8 cellular contexts compared by ENCODE assay signal in the genomic region with DNA sequence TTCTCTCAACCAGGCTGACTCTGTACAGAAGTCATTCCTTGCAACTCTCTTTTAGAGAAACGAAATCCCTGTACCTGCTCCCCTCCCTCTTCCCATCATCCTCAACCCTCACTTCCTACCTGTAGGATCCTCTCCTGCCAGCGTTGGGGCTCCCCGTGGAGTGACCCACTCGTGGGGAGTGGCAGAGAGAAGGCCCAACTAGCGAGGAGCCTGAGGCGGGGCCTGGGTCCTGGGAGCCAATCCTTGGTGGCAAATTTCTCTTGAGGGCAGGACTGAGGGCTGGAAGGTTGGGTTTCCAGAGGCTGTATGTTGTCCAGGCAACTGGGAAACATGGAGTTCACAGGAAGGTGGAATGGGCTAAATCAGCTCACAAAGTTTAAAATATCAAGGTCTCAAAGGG. TPM values are rescaled to one million over a fixed set of nuclear protein-coding genes. Genes with fewer than 3 reads are reported as not detected.
DNase-seq lines count a peak whose midpoint lies in the region; ATAC-seq and TF ChIP-seq lines count a peak whose summit lies in the region.

No MANE protein-coding gene starts in this region.

- H3K4me1 Mint-ChIP-seq in T-cell: peaks cover 0 to 7% (median 3%) of the 10 kb centered on the region in 3 donors

- CTCF ChIA-PET in T-cell (lab: Charles Lee): interaction anchor here (0.6 to 1.3 kb wide), 5 partner anchors 11 to 128 kb away, joined by 3 to 11 read pairs (median 4); a partner anchor contains a TSS

- no peak overlapping the region for H3K4me3 Mint-ChIP-seq in T-cell

- H3K27ac Mint-ChIP-seq in T-cell: no peak overlapping the region

- DNase-seq in SIG-M5 treated with dmso at 0.1 percent for 504 hours (lab: John Stamatoyannopoulos, UW; ENCODE audit: unreplicated experiment): peak; percentile 46
- DNase-seq in SIG-M5 (lab: John Stamatoyannopoulos, UW): no peak
- peak; percentile 57 for DNase-seq in glomerular visceral epithelial cell (ENCODE audit: extremely low spot score)
- DNase-seq in stromal cell of bone marrow (ENCODE audit: low read depth): peak; percentile 42
- DNase-seq in NCI-H2171 (lab: John Stamatoyannopoulos, UW): no peak
- no peak for DNase-seq in T-cell
- DNase-seq in T-helper 2 cell: no peak

- H3K9me3 Mint-ChIP-seq in T-cell: no peaks in the 10 kb centered on the region

- POLR2A ChIA-PET in T-cell (lab: Charles Lee): no interaction called here

- ATAC-seq in SK-N-SH treated with all-trans-retinoic acid at 6 μM for 48 hours: peak; percentile 93
- ATAC-seq in T-cell (replicated peaks in 1 of 4): no peak

- peaks cover 0 to 1% of the 10 kb centered on the region in 2 donors for H3K27me3 Mint-ChIP-seq in T-cell

- no peaks in the 10 kb centered on the region for H3K36me3 Mint-ChIP-seq in T-cell

TF ChIP-seq in SK-N-SH treated with all-trans-retinoic acid at 6 μM for 48 hours, 23 proteins besides CTCF, POLR2A, EP300 and RAD21:
- TF ChIP-seq, protein P1, sequence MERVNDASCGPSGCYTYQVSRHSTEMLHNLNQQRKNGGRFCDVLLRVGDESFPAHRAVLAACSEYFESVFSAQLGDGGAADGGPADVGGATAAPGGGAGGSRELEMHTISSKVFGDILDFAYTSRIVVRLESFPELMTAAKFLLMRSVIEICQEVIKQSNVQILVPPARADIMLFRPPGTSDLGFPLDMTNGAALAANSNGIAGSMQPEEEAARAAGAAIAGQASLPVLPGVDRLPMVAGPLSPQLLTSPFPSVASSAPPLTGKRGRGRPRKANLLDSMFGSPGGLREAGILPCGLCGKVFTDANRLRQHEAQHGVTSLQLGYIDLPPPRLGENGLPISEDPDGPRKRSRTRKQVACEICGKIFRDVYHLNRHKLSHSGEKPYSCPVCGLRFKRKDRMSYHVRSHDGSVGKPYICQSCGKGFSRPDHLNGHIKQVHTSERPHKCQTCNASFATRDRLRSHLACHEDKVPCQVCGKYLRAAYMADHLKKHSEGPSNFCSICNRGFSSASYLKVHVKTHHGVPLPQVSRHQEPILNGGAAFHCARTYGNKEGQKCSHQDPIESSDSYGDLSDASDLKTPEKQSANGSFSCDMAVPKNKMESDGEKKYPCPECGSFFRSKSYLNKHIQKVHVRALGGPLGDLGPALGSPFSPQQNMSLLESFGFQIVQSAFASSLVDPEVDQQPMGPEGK (CRISPR knock-in tag; IDR thresholded peaks at IDR 0.05; ENCODE audit: borderline replicate concordance): no peak
- TF ChIP-seq, protein P2, sequence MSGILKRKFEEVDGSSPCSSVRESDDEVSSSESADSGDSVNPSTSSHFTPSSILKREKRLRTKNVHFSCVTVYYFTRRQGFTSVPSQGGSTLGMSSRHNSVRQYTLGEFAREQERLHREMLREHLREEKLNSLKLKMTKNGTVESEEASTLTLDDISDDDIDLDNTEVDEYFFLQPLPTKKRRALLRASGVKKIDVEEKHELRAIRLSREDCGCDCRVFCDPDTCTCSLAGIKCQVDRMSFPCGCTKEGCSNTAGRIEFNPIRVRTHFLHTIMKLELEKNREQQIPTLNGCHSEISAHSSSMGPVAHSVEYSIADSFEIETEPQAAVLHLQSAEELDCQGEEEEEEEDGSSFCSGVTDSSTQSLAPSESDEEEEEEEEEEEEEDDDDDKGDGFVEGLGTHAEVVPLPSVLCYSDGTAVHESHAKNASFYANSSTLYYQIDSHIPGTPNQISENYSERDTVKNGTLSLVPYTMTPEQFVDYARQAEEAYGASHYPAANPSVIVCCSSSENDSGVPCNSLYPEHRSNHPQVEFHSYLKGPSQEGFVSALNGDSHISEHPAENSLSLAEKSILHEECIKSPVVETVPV (CRISPR knock-in tag; IDR thresholded peaks at IDR 0.05): no peak
- TF ChIP-seq ISL1 (CRISPR knock-in tag; IDR thresholded peaks at IDR 0.05) (no peak), RARB (CRISPR knock-in tag; IDR thresholded peaks at IDR 0.05) (no peak), TOX (CRISPR knock-in tag; IDR thresholded peaks at IDR 0.05; ENCODE audit: borderline replicate concordance) (no peak), ZC3H10 (CRISPR knock-in tag; IDR thresholded peaks at IDR 0.05) (no peak), PPARA (CRISPR knock-in tag; IDR thresholded peaks at IDR 0.05; ENCODE audit: borderline replicate concordance) (no peak), OSR1 (CRISPR knock-in tag; IDR thresholded peaks at IDR 0.05) (no peak), ESRRG (CRISPR knock-in tag; IDR thresholded peaks at IDR 0.05) (no peak)

RNA-seq across cellular contexts. Expression of a gene that starts 10.4 kb away (rescaled TPM):
- 1 to 10 TPM in 1 of 5 donors, under 1 TPM in 3, not detected in 1; 0.30 to 1.1 (median 0.73) TPM for total RNA-seq in T-cell

RNA-seq across cellular contexts. Expression of a gene that starts 10.5 kb away (rescaled TPM):
- total RNA-seq in T-cell: 10 to 100 TPM; 40.9 to 42.2 (median 41.1) TPM

RNA-seq across cellular contexts. Expression of a gene that starts 27.2 kb away (rescaled TPM):
- total RNA-seq in T-cell: 10 to 100 TPM in 3 of 5 donors, 1 to 10 TPM in 2; 6.5 to 12.8 (median 11.6) TPM

RNA-seq across cellular contexts. Expression of a gene that starts 46.8 kb away (rescaled TPM):
- under 1 TPM in 1 of 5 donors, not detected in 4; 0.09 TPM for total RNA-seq in T-cell

Comparison
In these comparisons a context has a peak if more than half of its experiments do, and no peak if none do; other contexts are left out.
1. DNase-seq: peak in SIG-M5 treated with dmso at 0.1 percent for 504 hours (single experiment), glomerular visceral epithelial cell (single experiment) and stromal cell of bone marrow (single experiment); none in SIG-M5 (single experiment), NCI-H2171 (single experiment), T-cell (0 of 34) and T-helper 2 cell (0 of 5).